26 cellular contexts compared by ENCODE assay signal in genomic region chr7:20470082-20470481, GRCh38.
"Had no signal": no experiment of that assay in that cellular context is flagged by ENCODE, and none has a peak within 500 bp of the region (broad histone marks: within the 10 kb centered on the region; RNA-seq: fewer than 3 reads in every experiment).

No MANE protein-coding gene starts in this region.

- H3K9me3 ChIP-seq: gastrocnemius medialis, left lung, right lobe of liver, suprapubic skin, transverse colon, upper lobe of right lung, uterus had no signal

- H3K36me3 Mint-ChIP-seq: naive thymus-derived CD4-positive, alpha-beta T cell; neural progenitor cell had no signal

- H3K9me3 Mint-ChIP-seq: nephron, neural progenitor cell had no signal

- H3K27ac ChIP-seq: coronary artery, gastrocnemius medialis, neural progenitor cell, parathyroid adenoma, right lobe of liver, suprapubic skin, transverse colon, uterus had no signal

- H3K36me3 ChIP-seq: gastrocnemius medialis, left lung, neural progenitor cell, right lobe of liver, suprapubic skin, transverse colon, upper lobe of right lung, uterus had no signal

- H3K27ac Mint-ChIP-seq: effector memory CD8-positive, alpha-beta T cell; naive thymus-derived CD4-positive, alpha-beta T cell; nephron; neural progenitor cell; progenitor cell of endocrine pancreas; stimulated activated naive CD8-positive, alpha-beta T cell treated with anti-CD3 and anti-CD28 coated beads, Interleukin-15, amount 100 ng/mL, for 72 hours had no signal

- H3K4me3 Mint-ChIP-seq: effector memory CD8-positive, alpha-beta T cell; naive thymus-derived CD4-positive, alpha-beta T cell; nephron; neural progenitor cell; stimulated activated naive CD8-positive, alpha-beta T cell treated with anti-CD3 and anti-CD28 coated beads, Interleukin-15, amount 100 ng/mL, for 72 hours had no signal

- ATAC-seq: effector memory CD8-positive, alpha-beta T cell; gastrocnemius medialis; stimulated activated naive CD8-positive, alpha-beta T cell treated with anti-CD3 and anti-CD28 coated beads, Interleukin-15, amount 100 ng/mL, for 72 hours had no signal

- H3K4me1 ChIP-seq: gastrocnemius medialis, neural progenitor cell, parathyroid adenoma, right lobe of liver, suprapubic skin, transverse colon, upper lobe of right lung, uterus had no signal

- H3K9ac ChIP-seq: neural progenitor cell, parathyroid adenoma had no signal

- H3K4me3 ChIP-seq: coronary artery, gastrocnemius medialis, left lung, neural progenitor cell, right lobe of liver, smooth muscle cell, suprapubic skin, transverse colon, upper lobe of right lung, uterus had no signal

- DNase-seq: effector memory CD8-positive, alpha-beta T cell; gastrocnemius medialis; head of caudate nucleus; left cardiac atrium; left lung; mesenchymal stem cell; midbrain; naive thymus-derived CD4-positive, alpha-beta T cell; nucleus accumbens; right lobe of liver; stimulated activated CD4-positive, alpha-beta T cell treated with anti-CD3 and anti-CD28 coated beads, Interleukin-12 subunit alpha, Interleukin-12 subunit beta, amount 100 ng/mL, for 4 hours; stimulated activated CD4-positive, alpha-beta T cell treated with anti-CD3 and anti-CD28 coated beads, Interleukin-1b, Interleukin-23, amount 100 ng/mL, for 48 hours; stimulated activated CD4-positive, alpha-beta T cell treated with anti-CD3 and anti-CD28 coated beads, Interleukin-4, amount 100 ng/mL, for 1 hour; stimulated activated CD8-positive, alpha-beta memory T cell treated with anti-CD3 and anti-CD28 coated beads, Interleukin-4, amount 100 ng/mL, for 48 hours; stimulated activated naive CD4-positive, alpha-beta T cell; stimulated activated naive CD8-positive, alpha-beta T cell treated with anti-CD3 and anti-CD28 coated beads, Interleukin-15, amount 100 ng/mL, for 72 hours; transverse colon; upper lobe of right lung; uterus had no signal

- H3K4me1 Mint-ChIP-seq: naive thymus-derived CD4-positive, alpha-beta T cell; neural progenitor cell; stimulated activated naive CD8-positive, alpha-beta T cell treated with anti-CD3 and anti-CD28 coated beads, Interleukin-15, amount 100 ng/mL, for 72 hours had no signal

- H3K27me3 Mint-ChIP-seq: effector memory CD8-positive, alpha-beta T cell; progenitor cell of endocrine pancreas; stimulated activated naive CD8-positive, alpha-beta T cell treated with anti-CD3 and anti-CD28 coated beads, Interleukin-15, amount 100 ng/mL, for 72 hours had no signal
